Comparison of ENCODE assay signal across 18 cellular contexts in the genomic region with DNA sequence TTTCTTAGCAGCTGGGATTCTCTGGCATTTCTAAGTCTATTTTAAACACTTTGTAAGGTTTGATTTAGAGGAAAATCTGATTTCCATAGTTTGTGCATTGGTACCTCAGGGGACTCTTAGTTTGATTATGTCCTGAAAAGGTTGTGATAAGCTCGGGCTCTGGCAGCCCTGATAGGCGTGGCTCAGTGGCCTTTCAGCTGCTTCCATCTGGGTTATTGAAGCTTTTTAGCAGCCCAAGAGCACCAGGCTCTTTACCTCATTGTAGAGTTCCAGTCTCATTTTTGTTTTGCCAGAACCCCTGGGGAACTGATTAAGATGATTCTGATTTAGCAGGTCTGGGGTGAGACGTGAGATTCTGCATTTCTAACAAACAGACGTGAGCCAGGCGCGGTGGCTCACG.
A peak's percentile ranks its signal among the peaks of the same experiment; 100 is the strongest.
DNase-seq lines count a peak whose midpoint lies in the region; ATAC-seq and TF ChIP-seq lines count a peak whose summit lies in the region.
"Had no signal": no experiment of that assay in that cellular context is flagged by ENCODE, and none has a peak within 500 bp of the region (broad histone marks: within the 10 kb centered on the region; RNA-seq: fewer than 3 reads in every experiment).

No MANE protein-coding gene starts in this region.

- no peaks in the 10 kb centered on the region for H4K20me1 ChIP-seq in GM23338 (replicated peaks; ENCODE audit: insufficient read depth)
- H4K20me1 ChIP-seq: BLaER1 had no signal

- H3K9me3 Mint-ChIP-seq in GM23338 (0 out of 3 replicates have a peak, but pooled peaks cover 3% of the 10 kb centered on the region), glutamatergic neuron (ENCODE audit: unreplicated experiment) (peaks cover 4% of the 10 kb centered on the region), osteocyte (ENCODE audit: unreplicated experiment) (peaks cover 28% of the 10 kb centered on the region)
- H3K9me3 Mint-ChIP-seq: H9 had no signal

- H3K36me3 Mint-ChIP-seq in GM23338 (ENCODE audit: low read depth) (no peaks in the 10 kb centered on the region), glutamatergic neuron (ENCODE audit: unreplicated experiment) (no peaks in the 10 kb centered on the region), osteocyte (ENCODE audit: unreplicated experiment) (no peaks in the 10 kb centered on the region)
- H3K36me3 Mint-ChIP-seq: CD8-positive, alpha-beta T cell had no signal

- TF ChIP-seq CTCF in GM23338 (conservative IDR thresholded peaks at IDR 0.05; ENCODE audit: low read depth in 2 of 2) = no peak
- TF ChIP-seq CTCF in glutamatergic neuron (IDR thresholded peaks at IDR 0.05; ENCODE audit: partially characterized antibody, unreplicated experiment) = no peak
- no peak for TF ChIP-seq CTCF in osteocyte (IDR thresholded peaks at IDR 0.05)

- H3K9me3 ChIP-seq in SJCRH30 (replicated peaks) = no peaks in the 10 kb centered on the region
- H3K9me3 ChIP-seq: BLaER1, Caco-2 had no signal

- ATAC-seq in GM23338 (no peak), SK-N-SH treated with all-trans-retinoic acid at 6 μM for 48 hours (no peak; the same call in 2 of the 3 replicates)
- ATAC-seq: CD8-positive, alpha-beta T cell; HCT116 had no signal

- H2AFZ ChIP-seq in GM23338 = 0 out of 2 replicates have a peak overlapping the region, but pooled peaks have one; percentile 6
- H2AFZ ChIP-seq: GM23248 had no signal

- H3K36me3 ChIP-seq in GM23338 (ENCODE audit: insufficient read depth) (no peaks in the 10 kb centered on the region), SJCRH30 (no peaks in the 10 kb centered on the region)
- H3K36me3 ChIP-seq: BLaER1 had no signal

- H3K4me1 Mint-ChIP-seq in GM23338 = peaks cover 11% of the 10 kb centered on the region; the same call in 1 of the 3 replicates
- H3K4me1 Mint-ChIP-seq in glutamatergic neuron (ENCODE audit: low read depth, unreplicated experiment) = peaks cover 4% of the 10 kb centered on the region
- H3K4me1 Mint-ChIP-seq in osteocyte (ENCODE audit: unreplicated experiment) = no peaks in the 10 kb centered on the region

- H3K4me2 ChIP-seq in GM23338 = no peak overlapping the region
- H3K4me2 ChIP-seq: BLaER1 had no signal

- H3K4me3 ChIP-seq in GM23338 (no peak overlapping the region), SJCRH30 (no peak overlapping the region)
- H3K4me3 ChIP-seq: BLaER1, GM23248 had no signal

- H3F3A ChIP-seq in GM23338 (replicated peaks; ENCODE audit: low read depth) = no peaks in the 10 kb centered on the region

- H3K27ac ChIP-seq in GM23338 (ENCODE audit: low read depth) (no peak overlapping the region), SJCRH30 (no peak overlapping the region)
- H3K27ac ChIP-seq: BLaER1, C4-2B, GM23248 had no signal

- H3K27ac Mint-ChIP-seq in GM23338 = no peak overlapping the region
- peak overlapping the region; percentile 31 for H3K27ac Mint-ChIP-seq in glutamatergic neuron (ENCODE audit: unreplicated experiment)
- no peak overlapping the region for H3K27ac Mint-ChIP-seq in osteocyte (ENCODE audit: unreplicated experiment)
- H3K27ac Mint-ChIP-seq: CD4-positive, CD25-positive, alpha-beta regulatory T cell; CD8-positive, alpha-beta T cell; H9 had no signal

- no peaks in the 10 kb centered on the region for H3K79me2 ChIP-seq in GM23338 (replicated peaks; ENCODE audit: insufficient read depth)

- H3K9me2 ChIP-seq in GM23338 (ENCODE audit: insufficient read depth) = peaks cover 8% of the 10 kb centered on the region; the same call in 1 of the 2 replicates

- DNase-seq in GM23338 (ENCODE audit: low spot score) (no peak), NCI-H1436 treated with DMSO at 0.1 percent for 48 hours (lab: John Stamatoyannopoulos, UW) (peak; percentile 22), glutamatergic neuron (no peak), mesenteric fat pad (ENCODE audit: low spot score) (no peak), osteocyte (ENCODE audit: extremely low spot score, unreplicated experiment) (no peak), SJCRH30 (no peak)
- no peak for DNase-seq in activated CD4-positive, alpha-beta T cell treated with anti-CD3 and anti-CD28 coated beads, Interleukin-2, amount 50 U/mL, for 4 hours
- DNase-seq: Caco-2; CD4-positive, CD25-positive, alpha-beta regulatory T cell; CD8-positive, alpha-beta T cell; DMS153; DND-41; GM23248; H9 had no signal

- H3K27me3 ChIP-seq in GM23338 (ENCODE audit: insufficient read depth) (no peaks in the 10 kb centered on the region), SJCRH30 (no peaks in the 10 kb centered on the region)
- H3K27me3 ChIP-seq: BLaER1 had no signal

- H3K4me1 ChIP-seq in GM23338 (ENCODE audit: insufficient read depth) = peaks cover 11% of the 10 kb centered on the region
- no peaks in the 10 kb centered on the region for H3K4me1 ChIP-seq in SJCRH30
- H3K4me1 ChIP-seq: BLaER1, Caco-2 had no signal

- peaks cover 1% of the 10 kb centered on the region for H3K27me3 Mint-ChIP-seq in GM23338 (ENCODE audit: insufficient read depth, low read depth, poor library complexity)
- peaks cover 2% of the 10 kb centered on the region for H3K27me3 Mint-ChIP-seq in glutamatergic neuron (ENCODE audit: unreplicated experiment)
- no peaks in the 10 kb centered on the region for H3K27me3 Mint-ChIP-seq in osteocyte (ENCODE audit: unreplicated experiment)
- H3K27me3 Mint-ChIP-seq: CD4-positive, CD25-positive, alpha-beta regulatory T cell had no signal

- H3K4me3 Mint-ChIP-seq in GM23338 (no peak overlapping the region), glutamatergic neuron (ENCODE audit: unreplicated experiment) (no peak overlapping the region), osteocyte (ENCODE audit: unreplicated experiment) (no peak overlapping the region)
- H3K4me3 Mint-ChIP-seq: CD4-positive, CD25-positive, alpha-beta regulatory T cell; CD8-positive, alpha-beta T cell; H9 had no signal

TF ChIP-seq in GM23338, 12 proteins besides CTCF, POLR2A, EP300 and RAD21 (continues in another document):
- no peak for TF ChIP-seq REST (IDR thresholded peaks at IDR 0.05; ENCODE audit: unreplicated experiment)
- TF ChIP-seq ZNF114 (CRISPR knock-in tag; IDR thresholded peaks at IDR 0.05) = no peak

TF ChIP-seq in SK-N-SH treated with all-trans-retinoic acid at 6 μM for 48 hours, 23 proteins besides CTCF, POLR2A, EP300 and RAD21:
- TF ChIP-seq ZNF565 (CRISPR knock-in tag; conservative IDR thresholded peaks at IDR 0.05; ENCODE audit: low read depth) = no peak
- peak; percentile 62; the same call in 1 of the 2 replicates for TF ChIP-seq TCF4 (CRISPR knock-in tag; IDR thresholded peaks at IDR 0.05; ENCODE audit: borderline replicate concordance)
- TF ChIP-seq SNAI2 (CRISPR knock-in tag; IDR thresholded peaks at IDR 0.05) = no peak
TF ChIP-seq in SK-N-SH treated with all-trans-retinoic acid at 6 μM for 48 hours: peak in this region for 1.
